In genomic region chr9:93686880-93687236, GRCh38 we compare ENCODE assay signal across 18 cellular contexts.
DNase-seq lines count a peak whose midpoint lies in the region; ATAC-seq and TF ChIP-seq lines count a peak whose summit lies in the region.
"Had no signal": no experiment of that assay in that cellular context is flagged by ENCODE, and none has a peak within 500 bp of the region (broad histone marks: within the 10 kb centered on the region; RNA-seq: fewer than 3 reads in every experiment).

No MANE protein-coding gene starts in this region.

- no peak overlapping the region for H4K8ac ChIP-seq in H9 (replicated peaks; ENCODE audit: insufficient read length, low read depth, low read length)

- no peaks in the 10 kb centered on the region for H3K23me2 ChIP-seq in H9 (ENCODE audit: insufficient read length, low read depth, low read length, poor library complexity, severe bottlenecking)

- H4K20me1 ChIP-seq in H9 (ENCODE audit: control insufficient read depth, insufficient read depth, insufficient read length) = no peaks in the 10 kb centered on the region
- H4K20me1 ChIP-seq: BLaER1 had no signal

- peaks cover 14% of the 10 kb centered on the region for H3K27me3 Mint-ChIP-seq in activated T-cell treated with anti-CD3 and anti-CD28 coated beads, Interleukin-2, amount 50 U/mL, for 24 hours
- H3K27me3 Mint-ChIP-seq in H9 (ENCODE audit: low read depth) (no peaks in the 10 kb centered on the region; the same call in 1 of the 2 replicates), chondrocyte (ENCODE audit: low read depth) (peaks cover 6% of the 10 kb centered on the region)

- H3K9me3 ChIP-seq in H9 (ENCODE audit: control insufficient read depth, low read depth, low read length) = peaks cover 7% of the 10 kb centered on the region

- H3K4me3 Mint-ChIP-seq in activated T-cell treated with anti-CD3 and anti-CD28 coated beads, Interleukin-2, amount 50 U/mL, for 24 hours = no peak overlapping the region
- H3K4me3 Mint-ChIP-seq in H9 = no peak overlapping the region
- no peak overlapping the region for H3K4me3 Mint-ChIP-seq in chondrocyte (ENCODE audit: unreplicated experiment)
- H3K4me3 Mint-ChIP-seq: CD4-positive, alpha-beta memory T cell had no signal

- H3T11ph ChIP-seq in H9 (ENCODE audit: low read length) = no peak overlapping the region

- no peak overlapping the region for H2BK12ac ChIP-seq in H9 (ENCODE audit: insufficient read length, low read depth, low read length)

- TF ChIP-seq CTCF in H9 (conservative IDR thresholded peaks at IDR 0.05) (no peak), chondrocyte (IDR thresholded peaks at IDR 0.05) (no peak), omental fat pad (IDR thresholded peaks at IDR 0.05) (no peak)

- H3K36me3 Mint-ChIP-seq in activated T-cell treated with anti-CD3 and anti-CD28 coated beads, Interleukin-2, amount 50 U/mL, for 24 hours (ENCODE audit: low read depth) = no peaks in the 10 kb centered on the region
- peaks cover 3 to 21% (median 5%) of the 10 kb centered on the region in 3 experiments; a peak in 4 of 7 replicates for H3K36me3 Mint-ChIP-seq in H9 (ENCODE audit: insufficient read depth in 1 of 3, low read depth in 3 of 3)
- H3K36me3 Mint-ChIP-seq in chondrocyte (ENCODE audit: low read depth) = peaks cover 10% of the 10 kb centered on the region

- no peak overlapping the region for H3K18ac ChIP-seq in H9 (ENCODE audit: insufficient read length, low read depth, low read length)

- no CpG with 5 or more reads among the region's 3 CpGs for WGBS in H9 (ENCODE audit: extremely low coverage, insufficient read length, low lambda C conversion rate)

- H2AFZ ChIP-seq in H9 (ENCODE audit: low read length) = no peak overlapping the region

- no peak overlapping the region for H3K27ac ChIP-seq in H9 (ENCODE audit: insufficient read length, low read depth, low read length)
- H3K27ac ChIP-seq: BLaER1 had no signal

- H3K14ac ChIP-seq in H9 (ENCODE audit: insufficient read depth, low read length) = no peak overlapping the region

- H2AK5ac ChIP-seq in H9 (ENCODE audit: insufficient read length, low read length) = no peak overlapping the region

- H3K79me2 ChIP-seq in H9 (ENCODE audit: insufficient read depth, low read length) = no peaks in the 10 kb centered on the region

- H2BK5ac ChIP-seq in H9 (ENCODE audit: insufficient read length, low read length) = no peak overlapping the region

- H3K27me3 ChIP-seq in H9 (ENCODE audit: insufficient read depth, low read length) = no peaks in the 10 kb centered on the region
- H3K27me3 ChIP-seq: BLaER1 had no signal

- H3K4me1 ChIP-seq in H9 (ENCODE audit: insufficient read depth, low read length) = no peaks in the 10 kb centered on the region

- no peak overlapping the region for H2BK20ac ChIP-seq in H9 (ENCODE audit: low read depth, low read length, poor library complexity, severe bottlenecking)

- no peaks in the 10 kb centered on the region for H3K79me1 ChIP-seq in H9 (ENCODE audit: insufficient read depth, low read depth, low read length, poor library complexity, severe bottlenecking)

- H3K9me3 Mint-ChIP-seq in activated T-cell treated with anti-CD3 and anti-CD28 coated beads, Interleukin-2, amount 50 U/mL, for 24 hours = peaks cover 19% of the 10 kb centered on the region
- H3K9me3 Mint-ChIP-seq in H9 (peaks cover 32 to 34% of the 10 kb centered on the region in 2 experiments), chondrocyte (ENCODE audit: low read depth) (peaks cover 32% of the 10 kb centered on the region)

- no peak overlapping the region for H3K4ac ChIP-seq in H9 (ENCODE audit: low read depth, low read length)

- H2BK15ac ChIP-seq in H9 (ENCODE audit: low read depth, low read length) = no peak overlapping the region

- no peak overlapping the region for H2BK120ac ChIP-seq in H9 (ENCODE audit: low read depth, low read length, poor library complexity, severe bottlenecking)

- peak; percentile 5 to 6 for DNase-seq in activated T-cell treated with anti-CD3 and anti-CD28 coated beads, Interleukin-2, amount 50 U/mL, for 48 hours
- DNase-seq in activated T-cell treated with anti-CD3 and anti-CD28 coated beads, Interleukin-2, amount 50 U/mL, for 24 hours = no peak
- DNase-seq in H9 (peak; percentile 14), chondrocyte (ENCODE audit: low spot score) (peak; percentile 52), omental fat pad (ENCODE audit: low spot score) (peak; percentile 12), NCI-H82 treated with DMSO at 0.1 percent for 48 hours (lab: John Stamatoyannopoulos, UW; ENCODE audit: unreplicated experiment) (no peak), activated gamma-delta T cell (lab: John Stamatoyannopoulos, UW) (no peak)
- DNase-seq: CD4-positive, alpha-beta memory T cell; DMS53; EL; GOT3; KBM-7; NCI-H1105 treated with DMSO at 0.1 percent for 48 hours; NCI-H1694 treated with DMSO at 0.1 percent for 48 hours; NK-92 treated with Interleukin-12 subunit alpha and Interleukin-12 subunit beta, amount 100 ng/mL, for 24 hours had no signal

- H3K4me1 Mint-ChIP-seq in activated T-cell treated with anti-CD3 and anti-CD28 coated beads, Interleukin-2, amount 50 U/mL, for 24 hours (ENCODE audit: low read depth) = peaks cover 1% of the 10 kb centered on the region
- peaks cover 6 to 12% of the 10 kb centered on the region in 2 experiments; a peak in 3 of 4 replicates for H3K4me1 Mint-ChIP-seq in H9
- H3K4me1 Mint-ChIP-seq in chondrocyte (ENCODE audit: low read depth) = no peaks in the 10 kb centered on the region

- ATAC-seq in omental fat pad (ENCODE audit: low FRiP score) = no peak
- no peak for ATAC-seq in HG02870 (IDR thresholded peaks at IDR 0.05; ENCODE audit: unreplicated experiment)
- ATAC-seq: Right ventricle myocardium inferior had no signal

- no peak overlapping the region for H3K4me2 ChIP-seq in H9 (ENCODE audit: insufficient read depth, insufficient read length, low read length)
- H3K4me2 ChIP-seq: BLaER1 had no signal

- no peak overlapping the region for H3K27ac Mint-ChIP-seq in activated T-cell treated with anti-CD3 and anti-CD28 coated beads, Interleukin-2, amount 50 U/mL, for 24 hours
- H3K27ac Mint-ChIP-seq in H9 (no peak overlapping the region), chondrocyte (ENCODE audit: unreplicated experiment) (no peak overlapping the region)
- H3K27ac Mint-ChIP-seq: CD4-positive, alpha-beta memory T cell had no signal

- no peak overlapping the region for H4K5ac ChIP-seq in H9 (ENCODE audit: insufficient read length, low read depth, low read length)

- no peak overlapping the region for H4K91ac ChIP-seq in H9 (ENCODE audit: insufficient read length, low read depth, low read length)

- no peak overlapping the region for H3K9ac ChIP-seq in H9 (ENCODE audit: extremely low read depth, insufficient read length, low read length)
- H3K9ac ChIP-seq: BLaER1 had no signal

- no peak overlapping the region for H3K56ac ChIP-seq in H9 (ENCODE audit: insufficient read length, low read depth, low read length)

- H3K23ac ChIP-seq in H9 (ENCODE audit: insufficient read length, low read depth, low read length) = no peak overlapping the region

Comparison
In these comparisons a context has a peak if more than half of its experiments do, and no peak if none do; other contexts are left out.
1. DNase-seq: peak in activated T-cell treated with anti-CD3 and anti-CD28 coated beads, Interleukin-2, amount 50 U/mL, for 48 hours (2 of 2), H9 (single experiment), chondrocyte (single experiment) and omental fat pad (single experiment); none in activated T-cell treated with anti-CD3 and anti-CD28 coated beads, Interleukin-2, amount 50 U/mL, for 24 hours (single experiment), NCI-H82 treated with DMSO at 0.1 percent for 48 hours (single experiment) and activated gamma-delta T cell (single experiment).